ENCODE assay signal across 1 cellular context in genomic region chr7:144835668-144836544, GRCh38.
TF ChIP-seq lines count a peak whose summit lies in the region.

TPK1 (minus strand) TSS chr7:144836053; CDS start chr7:144835602, 451 bp downstream.

TF ChIP-seq in K562, 482 proteins besides CTCF, POLR2A, EP300 and RAD21 (continued from another document and continues in another):
- peak; percentile 86 for TF ChIP-seq GMEB1 (CRISPR knock-in tag; IDR thresholded peaks at IDR 0.05)
- TF ChIP-seq DACH1 (IDR thresholded peaks at IDR 0.05; ENCODE audit: partially characterized antibody): no peak
- TF ChIP-seq ZC3H8 (IDR thresholded peaks at IDR 0.05): 0 out of 2 replicates have a peak, but pooled peaks have one; percentile 41
- no peak for TF ChIP-seq HIVEP1 (CRISPR knock-in tag; IDR thresholded peaks at IDR 0.05)
- peak; percentile 92 for TF ChIP-seq MAX (CRISPR knock-in tag; IDR thresholded peaks at IDR 0.05)
- TF ChIP-seq GABPB2 (CRISPR knock-in tag; conservative IDR thresholded peaks at IDR 0.05): no peak
- no peak for TF ChIP-seq HNRNPH1 (optimal IDR thresholded peaks at IDR 0.05; ENCODE audit: low read depth, low read length)
- 0 out of 2 replicates have a peak, but pooled peaks have one; percentile 23 for TF ChIP-seq MBD2 (IDR thresholded peaks at IDR 0.05; ENCODE audit: borderline replicate concordance, low read depth)
- 0 out of 2 replicates have a peak, but pooled peaks have one; percentile 59 for TF ChIP-seq CEBPZ (IDR thresholded peaks at IDR 0.05; ENCODE audit: borderline replicate concordance, low read depth, low read length)
- peak; percentile 93; the same call in 1 of the 2 replicates for TF ChIP-seq CHAMP1 (IDR thresholded peaks at IDR 0.05)
- TF ChIP-seq SLC30A9 (CRISPR knock-in tag; IDR thresholded peaks at IDR 0.05): no peak
- TF ChIP-seq MYC (IDR thresholded peaks at IDR 0.05; ENCODE audit: low read depth, low read length): peak; percentile 88
- TF ChIP-seq MYC (CRISPR knock-in tag; IDR thresholded peaks at IDR 0.05; ENCODE audit: borderline replicate concordance, low read depth): 0 out of 2 replicates have a peak, but pooled peaks have one; percentile 40
- peak; percentile 78 to 85 for TF ChIP-seq KDM1A (IDR thresholded peaks at IDR 0.05)
- peak; percentile 49 for TF ChIP-seq ASH1L (IDR thresholded peaks at IDR 0.05; ENCODE audit: borderline replicate concordance, low read depth, partially characterized antibody)
- TF ChIP-seq ZNF146 (CRISPR knock-in tag; IDR thresholded peaks at IDR 0.05; ENCODE audit: unreplicated experiment): peak; percentile 7
- TF ChIP-seq STAT5B (CRISPR knock-in tag; IDR thresholded peaks at IDR 0.05): no peak
- no peak for TF ChIP-seq USF2 (CRISPR knock-in tag; IDR thresholded peaks at IDR 0.05)
- peak; percentile 80; the same call in 1 of the 2 replicates for TF ChIP-seq TRIM28 (IDR thresholded peaks at IDR 0.05)
- peak; percentile 88 for TF ChIP-seq CHD4 (IDR thresholded peaks at IDR 0.05; ENCODE audit: insufficient read depth, insufficient replicate concordance, low read depth, low read length, poor library complexity, severe bottlenecking)
- no peak for TF ChIP-seq ZNF444 (CRISPR knock-in tag; IDR thresholded peaks at IDR 0.05)
- peak; percentile 79 for TF ChIP-seq ZNF766 (CRISPR knock-in tag; conservative IDR thresholded peaks at IDR 0.05)
- 0 out of 2 replicates have a peak, but pooled peaks have one; percentile 37 for TF ChIP-seq ZNF668 (CRISPR knock-in tag; IDR thresholded peaks at IDR 0.05)
- no peak for TF ChIP-seq ZNF512 (tag; IDR thresholded peaks at IDR 0.05)
- peak; percentile 86 for TF ChIP-seq TBP (optimal IDR thresholded peaks at IDR 0.05; ENCODE audit: low read depth, low read length)
- TF ChIP-seq NR2C2 (CRISPR knock-in tag; IDR thresholded peaks at IDR 0.05): no peak
- TF ChIP-seq NR2C2 (tag; IDR thresholded peaks at IDR 0.05): peak; percentile 65
- no peak for TF ChIP-seq HOMEZ (CRISPR knock-in tag; IDR thresholded peaks at IDR 0.05)
- 0 out of 2 replicates have a peak, but pooled peaks have one; percentile 27 for TF ChIP-seq ZNF347 (CRISPR knock-in tag; IDR thresholded peaks at IDR 0.05; ENCODE audit: low read depth)
- peak; percentile 82 for TF ChIP-seq LCOR (CRISPR knock-in tag; IDR thresholded peaks at IDR 0.05)
- no peak for TF ChIP-seq FOS (IDR thresholded peaks at IDR 0.05; ENCODE audit: extremely low read depth, insufficient read length)
- TF ChIP-seq U2AF1 (optimal IDR thresholded peaks at IDR 0.05; ENCODE audit: low read depth, low read length): peak; percentile 97
- TF ChIP-seq KAT7 (CRISPR knock-in tag; IDR thresholded peaks at IDR 0.05; ENCODE audit: borderline replicate concordance): peak; percentile 71; the same call in 1 of the 2 replicates
- TF ChIP-seq ZBTB12 (CRISPR knock-in tag; IDR thresholded peaks at IDR 0.05): no peak
- TF ChIP-seq ATF1 (CRISPR knock-in tag; IDR thresholded peaks at IDR 0.05): no peak; the same call in 1 of the 2 replicates
- TF ChIP-seq ATF1 (tag; IDR thresholded peaks at IDR 0.05): peak; percentile 80
- no peak for TF ChIP-seq ZNF143 (CRISPR knock-in tag; IDR thresholded peaks at IDR 0.05)
- TF ChIP-seq MCM2 (IDR thresholded peaks at IDR 0.05; ENCODE audit: low read depth): no peak
- TF ChIP-seq REST (CRISPR knock-in tag; IDR thresholded peaks at IDR 0.05; ENCODE audit: low read depth): 0 out of 2 replicates have a peak, but pooled peaks have one; percentile 41
- peak; percentile 90 for TF ChIP-seq THRB (CRISPR knock-in tag; conservative IDR thresholded peaks at IDR 0.05)
- TF ChIP-seq TAF9B (IDR thresholded peaks at IDR 0.05; ENCODE audit: partially characterized antibody): peak; percentile 56
- TF ChIP-seq MAFG (tag; conservative IDR thresholded peaks at IDR 0.05): no peak
- TF ChIP-seq PHTF2 (CRISPR knock-in tag; IDR thresholded peaks at IDR 0.05): no peak
- TF ChIP-seq TARDBP (IDR thresholded peaks at IDR 0.05): no peak
- no peak for TF ChIP-seq SRSF1 (IDR thresholded peaks at IDR 0.05; ENCODE audit: low read depth, low read length)
- peak; percentile 88; the same call in 1 of the 2 replicates for TF ChIP-seq ZNF165 (CRISPR knock-in tag; IDR thresholded peaks at IDR 0.05; ENCODE audit: borderline replicate concordance)
- no peak for TF ChIP-seq NUFIP1 (IDR thresholded peaks at IDR 0.05; ENCODE audit: partially characterized antibody)
- TF ChIP-seq DPF2 (IDR thresholded peaks at IDR 0.05): peak; percentile 90
- TF ChIP-seq DIDO1 (tag; IDR thresholded peaks at IDR 0.05; ENCODE audit: low read depth): 0 out of 2 replicates have a peak, but pooled peaks have one; percentile 8
